In the genomic region with DNA sequence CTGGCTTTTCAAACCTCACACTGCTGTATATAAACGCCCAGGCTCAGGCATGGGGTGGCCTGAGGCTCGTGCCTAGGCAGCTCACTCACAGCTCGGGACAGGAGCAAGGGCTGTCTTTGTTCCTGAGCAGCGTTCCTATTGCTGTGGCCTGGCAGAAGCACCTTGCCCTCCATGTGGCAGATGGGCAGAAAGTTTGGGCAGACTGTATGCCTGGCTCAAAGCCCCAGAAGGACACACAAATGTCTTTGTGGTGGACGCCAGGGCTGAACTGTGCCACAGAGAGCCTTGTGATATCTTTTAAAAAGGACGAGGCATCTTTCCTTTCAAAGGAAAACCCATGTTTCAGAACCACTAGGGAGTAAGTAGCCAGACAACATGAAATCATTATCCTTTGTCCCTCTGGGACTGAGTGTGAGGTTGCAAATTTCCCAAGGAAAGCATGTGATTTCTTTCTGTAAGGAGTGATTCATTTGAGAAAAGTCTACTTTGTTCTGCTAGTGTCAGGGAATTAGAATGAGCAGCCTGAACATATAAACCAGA, we compare ENCODE assay signal across 10 cellular contexts. TPM values are rescaled to one million over a fixed set of nuclear protein-coding genes. Genes with fewer than 3 reads are reported as not detected.
DNase-seq lines count a peak whose midpoint lies in the region; ATAC-seq, FAIRE-seq and TF ChIP-seq lines count a peak whose summit lies in the region.
"Had no signal": no experiment of that assay in that cellular context is flagged by ENCODE, and none has a peak within 500 bp of the region (broad histone marks: within the 10 kb centered on the region; RNA-seq: fewer than 3 reads in every experiment).

No MANE protein-coding gene starts in this region.

- WGBS in A549 (ENCODE audit: missing lambda C conversion rate), result 66% methylated on average over 4 of the region's 6 CpGs

- no peaks in the 10 kb centered on the region for H3K36me3 ChIP-seq in Panc1 (ENCODE audit: control insufficient read depth, insufficient read depth, low read length)
- H3K36me3 ChIP-seq: BLaER1, cardiac muscle cell had no signal

- POLR2A ChIA-PET in A549 (lab: Yijun Ruan, JAX) (no interaction called here), Panc1 (lab: Charles Lee) (no interaction called here)

- no peak overlapping the region for H3K4me2 ChIP-seq in A549
- H3K4me2 ChIP-seq: BLaER1 had no signal

- FAIRE-seq in A549 (lab: Jason Lieb, UNC), result no peak

- TF ChIP-seq RAD21 in A549 (conservative IDR thresholded peaks at IDR 0.05 in 1 of 2, IDR thresholded peaks at IDR 0.05 in 1 of 2), result no peak

- H3K4me1 Mint-ChIP-seq in neural crest cell, result peaks cover 10% of the 10 kb centered on the region
- no peaks in the 10 kb centered on the region for H3K4me1 Mint-ChIP-seq in activated naive CD4-positive, alpha-beta T cell treated with anti-CD3 and anti-CD28 coated beads for 36 hours (ENCODE audit: low read depth)

- in situ Hi-C loops in Panc1 (cut with HindIII; ENCODE audit: low pct_unique_long_range_greater_than_20kb, low sequenced_read_pairs), result no loop called here

- H3K9me3 ChIP-seq in A549, result no peaks in the 10 kb centered on the region
- H3K9me3 ChIP-seq in Panc1 (ENCODE audit: control insufficient read depth, insufficient read depth, low read depth, low read length), result no peaks in the 10 kb centered on the region
- H3K9me3 ChIP-seq: BLaER1 had no signal

- H3K27ac ChIP-seq in A549, result peak overlapping the region in 1 of 2 experiments; percentile 24; a peak in 1 of 6 replicates
- H3K27ac ChIP-seq in Panc1 (ENCODE audit: low read length), result no peak overlapping the region
- H3K27ac ChIP-seq: BLaER1, cardiac muscle cell had no signal

- no peak overlapping the region for H3K4me3 Mint-ChIP-seq in neural crest cell
- H3K4me3 Mint-ChIP-seq in activated naive CD4-positive, alpha-beta T cell treated with anti-CD3 and anti-CD28 coated beads for 36 hours, result no peak overlapping the region

- H3K9me3 Mint-ChIP-seq in neural crest cell, result no peaks in the 10 kb centered on the region
- peaks cover 1% of the 10 kb centered on the region for H3K9me3 Mint-ChIP-seq in activated naive CD4-positive, alpha-beta T cell treated with anti-CD3 and anti-CD28 coated beads for 36 hours

- intact Hi-C loops in Panc1 (cut with micrococcal nuclease; ENCODE audit: unreplicated experiment), result no loop called here
- intact Hi-C loops in activated naive CD4-positive, alpha-beta T cell treated with anti-CD3 and anti-CD28 coated beads for 36 hours (cut with micrococcal nuclease), result no loop called here

- no peak overlapping the region for H3K4me3 ChIP-seq in A549
- H3K4me3 ChIP-seq in Panc1 (ENCODE audit: low read depth in 2 of 2, low read length in 2 of 2), result no peak overlapping the region
- H3K4me3 ChIP-seq: BLaER1, cardiac muscle cell had no signal

- no TSS peak for BruUV-seq in Panc1 (replicated peaks; lab: Mats Ljungman, UMichigan)

- H3K36me3 Mint-ChIP-seq in neural crest cell (ENCODE audit: low read depth), result no peaks in the 10 kb centered on the region
- no peaks in the 10 kb centered on the region for H3K36me3 Mint-ChIP-seq in activated naive CD4-positive, alpha-beta T cell treated with anti-CD3 and anti-CD28 coated beads for 36 hours (ENCODE audit: low read depth)

- H3K4me1 ChIP-seq in A549, result no peaks in the 10 kb centered on the region
- no peaks in the 10 kb centered on the region for H3K4me1 ChIP-seq in Panc1 (ENCODE audit: control insufficient read depth, insufficient read depth, low read length)
- H3K4me1 ChIP-seq: BLaER1 had no signal

- TF ChIP-seq CTCF in A549 (IDR thresholded peaks at IDR 0.05), result no peak
- no peak for TF ChIP-seq CTCF in Panc1 (IDR thresholded peaks at IDR 0.05)
- TF ChIP-seq CTCF in neural crest cell (conservative IDR thresholded peaks at IDR 0.05), result no peak

- TF ChIP-seq POLR2A in A549 (IDR thresholded peaks at IDR 0.05; ENCODE audit: low read length), result no peak

- peak; percentile 43 to 50; a peak in 3 of 6 replicates for ATAC-seq in A549
- ATAC-seq in Panc1, result peak; percentile 42; the same call in 1 of the 2 replicates

- TF ChIP-seq EP300 in A549 (IDR thresholded peaks at IDR 0.05), result no peak

- no peaks in the 10 kb centered on the region for H3K27me3 ChIP-seq in Panc1 (ENCODE audit: control insufficient read depth, insufficient read depth, low read length)
- H3K27me3 ChIP-seq: BLaER1, cardiac muscle cell had no signal

- H3K27ac Mint-ChIP-seq in neural crest cell (ENCODE audit: unreplicated experiment), result peak overlapping the region; percentile 29
- no peak overlapping the region for H3K27ac Mint-ChIP-seq in activated naive CD4-positive, alpha-beta T cell treated with anti-CD3 and anti-CD28 coated beads for 36 hours

- no peaks in the 10 kb centered on the region for H3K27me3 Mint-ChIP-seq in neural crest cell (ENCODE audit: low read depth)
- H3K27me3 Mint-ChIP-seq in activated naive CD4-positive, alpha-beta T cell treated with anti-CD3 and anti-CD28 coated beads for 36 hours (ENCODE audit: low read depth), result peaks cover 2% of the 10 kb centered on the region

- DNase-seq in A549 (ENCODE audit: low read depth in 1 of 2, low spot score in 1 of 2) (no peak), Panc1 (ENCODE audit: low read depth, low spot score) (no peak), fibroblast of gingiva (ENCODE audit: low read depth) (peak; percentile 91), neural crest cell (ENCODE audit: low read depth, low spot score) (no peak), SW 1271 (lab: John Stamatoyannopoulos, UW) (no peak), NCI-H2196 (lab: John Stamatoyannopoulos, UW; ENCODE audit: unreplicated experiment) (no peak)
- no peak for DNase-seq in activated naive CD4-positive, alpha-beta T cell treated with anti-CD3 and anti-CD28 coated beads for 36 hours
- no peak for DNase-seq in NK-92 treated with Interleukin-12 subunit alpha and Interleukin-12 subunit beta, amount 100 ng/mL, for 24 hours (lab: John Stamatoyannopoulos, UW)

- CTCF ChIA-PET in A549 (lab: Yijun Ruan, JAX), result interaction anchor here (0.6 to 0.7 kb wide), 2 partner anchors 98 to 108 kb away, joined by 3 read pairs; no protein-coding TSS in a partner anchor
- CTCF ChIA-PET in Panc1 (lab: Charles Lee), result no interaction called here
- CTCF ChIA-PET in activated naive CD4-positive, alpha-beta T cell treated with anti-CD3 and anti-CD28 coated beads for 36 hours (lab: Charles Lee), result interaction anchor here (0.6 kb wide), 1 partner anchor 170 kb away, joined by 3 read pairs; no protein-coding TSS in a partner anchor

TF ChIP-seq in A549, 52 proteins besides CTCF, POLR2A, EP300 and RAD21:
- TF ChIP-seq, protein P1, sequence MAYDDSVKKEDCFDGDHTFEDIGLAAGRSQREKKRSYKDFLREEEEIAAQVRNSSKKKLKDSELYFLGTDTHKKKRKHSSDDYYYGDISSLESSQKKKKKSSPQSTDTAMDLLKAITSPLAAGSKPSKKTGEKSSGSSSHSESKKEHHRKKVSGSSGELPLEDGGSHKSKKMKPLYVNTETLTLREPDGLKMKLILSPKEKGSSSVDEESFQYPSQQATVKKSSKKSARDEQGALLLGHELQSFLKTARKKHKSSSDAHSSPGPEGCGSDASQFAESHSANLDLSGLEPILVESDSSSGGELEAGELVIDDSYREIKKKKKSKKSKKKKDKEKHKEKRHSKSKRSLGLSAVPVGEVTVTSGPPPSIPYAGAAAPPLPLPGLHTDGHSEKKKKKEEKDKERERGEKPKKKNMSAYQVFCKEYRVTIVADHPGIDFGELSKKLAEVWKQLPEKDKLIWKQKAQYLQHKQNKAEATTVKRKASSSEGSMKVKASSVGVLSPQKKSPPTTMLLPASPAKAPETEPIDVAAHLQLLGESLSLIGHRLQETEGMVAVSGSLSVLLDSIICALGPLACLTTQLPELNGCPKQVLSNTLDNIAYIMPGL (CRISPR knock-in tag; IDR thresholded peaks at IDR 0.05; ENCODE audit: borderline replicate concordance), result no peak
- TF ChIP-seq HEYL (CRISPR knock-in tag; IDR thresholded peaks at IDR 0.05), result no peak
- TF ChIP-seq MAZ (IDR thresholded peaks at IDR 0.05; ENCODE audit: borderline replicate concordance, low read depth, low read length), result no peak
- no peak for TF ChIP-seq CEBPB (IDR thresholded peaks at IDR 0.05)
- TF ChIP-seq BHLHE40 (IDR thresholded peaks at IDR 0.05; ENCODE audit: low read depth, low read length), result no peak
- TF ChIP-seq, protein P2, sequence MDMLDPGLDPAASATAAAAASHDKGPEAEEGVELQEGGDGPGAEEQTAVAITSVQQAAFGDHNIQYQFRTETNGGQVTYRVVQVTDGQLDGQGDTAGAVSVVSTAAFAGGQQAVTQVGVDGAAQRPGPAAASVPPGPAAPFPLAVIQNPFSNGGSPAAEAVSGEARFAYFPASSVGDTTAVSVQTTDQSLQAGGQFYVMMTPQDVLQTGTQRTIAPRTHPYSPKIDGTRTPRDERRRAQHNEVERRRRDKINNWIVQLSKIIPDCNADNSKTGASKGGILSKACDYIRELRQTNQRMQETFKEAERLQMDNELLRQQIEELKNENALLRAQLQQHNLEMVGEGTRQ (IDR thresholded peaks at IDR 0.05), result no peak

RNA-seq across cellular contexts. Expression of a gene that starts 29.3 kb away (rescaled TPM):
- polyA plus RNA-seq in A549 (2011; rRNA removed), result 171 and 198 TPM in 2 replicates
- polyA plus RNA-seq in A549 (2012; cell fraction: cytosol; rRNA removed), result 59.9 and 61.9 TPM in 2 replicates
- polyA plus RNA-seq in A549 (2012; cell fraction: nucleus; rRNA removed), result 22.3 and 29.9 TPM in 2 replicates
- 151 to 156 TPM (median 151 TPM) in 3 replicates for polyA plus RNA-seq in A549 (2017; fragmentation: RNase III; extraction: RNeasy Plus Mini Kit Qiagen cat#74134 plus additional on column Dnase treatment)
- polyA minus RNA-seq in A549 (2011; rRNA and poly(A)+ RNA removed), result 51.7 and 53.0 TPM in 2 replicates
- total RNA-seq in Panc1 (2021; ENCODE audit: unreplicated experiment), result 127 TPM
- polyA plus RNA-seq in Panc1 (2012; ENCODE audit: insufficient read length), result 103 TPM
- total RNA-seq in neural crest cell, result 86.2 and 89.9 TPM in 2 replicates
- 10 to 100 TPM; 66.0 to 66.6 TPM for total RNA-seq in activated naive CD4-positive, alpha-beta T cell treated with anti-CD3 and anti-CD28 coated beads for 36 hours
